9 cellular contexts compared by ENCODE assay signal in genomic region chr11:67438121-67438902, GRCh38. TPM values are rescaled to one million over a fixed set of nuclear protein-coding genes. Genes with fewer than 3 reads are reported as not detected.
DNase-seq lines count a peak whose midpoint lies in the region; ATAC-seq and TF ChIP-seq lines count a peak whose summit lies in the region.
"Had no signal": no experiment of that assay in that cellular context is flagged by ENCODE, and none has a peak within 500 bp of the region (broad histone marks: within the 10 kb centered on the region; RNA-seq: fewer than 3 reads in every experiment).

No MANE protein-coding gene starts in this region.

- H3K9me3 ChIP-seq in right cardiac atrium (ENCODE audit: control insufficient read depth, low read length) (no peaks in the 10 kb centered on the region), neuronal stem cell (replicated peaks in 1 of 2; ENCODE audit: control insufficient read depth in 2 of 2, insufficient read depth in 1 of 2, low read depth in 1 of 2, low read length in 2 of 2) (no peaks in the 10 kb centered on the region)

- H3K4me3 ChIP-seq in right cardiac atrium (ENCODE audit: low read length), result no peak overlapping the region
- H3K4me3 ChIP-seq in neuronal stem cell (ENCODE audit: low read length in 2 of 2), result no peak overlapping the region

- TF ChIP-seq CTCF in osteocyte (IDR thresholded peaks at IDR 0.05), result no peak

- no peak overlapping the region for H2AK5ac ChIP-seq in neuronal stem cell (ENCODE audit: low read depth, low read length)

- no peak overlapping the region for H3K27ac ChIP-seq in right cardiac atrium (ENCODE audit: low read length)
- H3K27ac ChIP-seq in neuronal stem cell (replicated peaks; ENCODE audit: low read length), result no peak overlapping the region

- no peak overlapping the region for H3K4me2 ChIP-seq in neuronal stem cell (ENCODE audit: insufficient read depth, low read length, poor library complexity, severe bottlenecking)

- H3K4me1 Mint-ChIP-seq in osteocyte (ENCODE audit: unreplicated experiment), result peaks cover 28% of the 10 kb centered on the region

- H3K18ac ChIP-seq in neuronal stem cell (ENCODE audit: low read length), result no peak overlapping the region

- H3K4ac ChIP-seq in neuronal stem cell (ENCODE audit: low read length), result no peak overlapping the region

- H2BK15ac ChIP-seq in neuronal stem cell (ENCODE audit: low read length), result no peak overlapping the region

- H3K23ac ChIP-seq in neuronal stem cell (ENCODE audit: low read depth, low read length, poor library complexity), result peak overlapping the region; percentile 65

- no peak overlapping the region for H3K4me3 Mint-ChIP-seq in osteocyte (ENCODE audit: unreplicated experiment)

- no peak overlapping the region for H3K27ac Mint-ChIP-seq in osteocyte (ENCODE audit: unreplicated experiment)

- DNase-seq in right cardiac atrium, result peak in 2 of 3 donors; percentile 69 to 78
- no peak for DNase-seq in Right ventricle myocardium superior
- peak; percentile 92 for DNase-seq in activated effector memory CD4-positive, alpha-beta T cell treated with anti-CD3 and anti-CD28 coated beads, Interleukin-2, amount 50 U/mL, for 16 hours
- DNase-seq in neuronal stem cell (ENCODE audit: low spot score), result no peak
- DNase-seq in osteocyte (ENCODE audit: extremely low spot score, unreplicated experiment), result no peak

- H3K4me1 ChIP-seq in right cardiac atrium (ENCODE audit: control insufficient read depth, insufficient read depth, low read length) (no peaks in the 10 kb centered on the region), neuronal stem cell (ENCODE audit: control insufficient read depth in 2 of 2, insufficient read depth in 1 of 2, low read depth in 1 of 2, low read length in 2 of 2) (peaks cover 2 to 3% of the 10 kb centered on the region in 2 donors)

- peak overlapping the region; percentile 43 for H4K8ac ChIP-seq in neuronal stem cell (ENCODE audit: low read depth, low read length)

- ATAC-seq in right cardiac atrium, result no peak
- no peak for ATAC-seq in Right ventricle myocardium superior (ENCODE audit: poor library complexity)
- no peak for ATAC-seq in GM21723 (IDR thresholded peaks at IDR 0.05; ENCODE audit: unreplicated experiment)
- ATAC-seq in HG03175 (IDR thresholded peaks at IDR 0.05; ENCODE audit: unreplicated experiment), result no peak
- no peak for ATAC-seq in HG03565 (IDR thresholded peaks at IDR 0.05; ENCODE audit: unreplicated experiment)

- H3K9ac ChIP-seq in neuronal stem cell (ENCODE audit: low read depth, low read length, poor library complexity), result no peak overlapping the region

- H2AFZ ChIP-seq in neuronal stem cell (ENCODE audit: low read length), result no peak overlapping the region

- peaks cover 7% of the 10 kb centered on the region for H3K79me1 ChIP-seq in neuronal stem cell (ENCODE audit: low read depth, low read length)

- WGBS in right cardiac atrium, result 77% methylated on average over 42 of the region's 42 CpGs
- no CpG with 5 or more reads among the region's 42 CpGs for WGBS in neuronal stem cell (ENCODE audit: extremely low coverage in 2 of 2, insufficient read length in 2 of 2, insufficient replicate concordance in 1 of 2), 2 donors

- H3K27me3 Mint-ChIP-seq in osteocyte (ENCODE audit: unreplicated experiment), result no peaks in the 10 kb centered on the region

- no peak overlapping the region for H2BK5ac ChIP-seq in neuronal stem cell (ENCODE audit: low read length)

- no peak overlapping the region for H3K14ac ChIP-seq in neuronal stem cell (ENCODE audit: low read length)

- no peaks in the 10 kb centered on the region for H3K9me3 Mint-ChIP-seq in osteocyte (ENCODE audit: unreplicated experiment)

- H4K91ac ChIP-seq in neuronal stem cell (ENCODE audit: low read depth, low read length, poor library complexity), result no peak overlapping the region

- H3K36me3 Mint-ChIP-seq in osteocyte (ENCODE audit: unreplicated experiment), result peaks cover 12% of the 10 kb centered on the region

- no peak overlapping the region for H2BK12ac ChIP-seq in neuronal stem cell (ENCODE audit: low read length)

- no peak overlapping the region for H2BK120ac ChIP-seq in neuronal stem cell (ENCODE audit: low read depth, low read length)

- H3K27me3 ChIP-seq in right cardiac atrium (ENCODE audit: control insufficient read depth, insufficient read depth) (no peaks in the 10 kb centered on the region), neuronal stem cell (ENCODE audit: control insufficient read depth in 3 of 3, insufficient read depth in 3 of 3, low read depth in 1 of 3, low read length in 3 of 3) (peaks cover 0 to 3% (median 0%) of the 10 kb centered on the region in 3 experiments)

- intact Hi-C loops in right cardiac atrium (cut with DNase I) (no loop called here), Right ventricle myocardium superior (cut with DNase I) (no loop called here)

- H3K36me3 ChIP-seq in neuronal stem cell (replicated peaks in 1 of 2; ENCODE audit: control insufficient read depth in 2 of 2, insufficient read depth in 2 of 2, low read length in 2 of 2), result peaks cover 37 to 74% of the 10 kb centered on the region in 2 donors

RNA-seq across cellular contexts. Expression of gene PTPRCAP, which starts 0.8 kb away (rescaled TPM):
- total RNA-seq in right cardiac atrium, result 1 to 10 TPM; 1.2 to 3.4 (median 1.9) TPM
- polyA plus RNA-seq in right cardiac atrium, result 1.6 TPM
- 1.0 TPM for total RNA-seq in Right ventricle myocardium superior
- polyA plus RNA-seq in neuronal stem cell (2013, experiment 1 of 2), result 0.49 TPM
- polyA plus RNA-seq in neuronal stem cell (2013, experiment 2 of 2), result 0.71 TPM
- 0.89 and 1.2 TPM in 2 replicates for total RNA-seq in osteocyte

RNA-seq across cellular contexts. Expression of gene CORO1B, which starts 5.0 kb away (rescaled TPM):
- 10 to 100 TPM; 23.5 to 38.2 (median 29.6) TPM for total RNA-seq in right cardiac atrium
- 20.8 TPM for polyA plus RNA-seq in right cardiac atrium
- 27.1 TPM for total RNA-seq in Right ventricle myocardium superior
- polyA plus RNA-seq in neuronal stem cell (2013, experiment 1 of 2), result 42.6 TPM
- polyA plus RNA-seq in neuronal stem cell (2013, experiment 2 of 2), result 44.9 TPM
- total RNA-seq in osteocyte, result 114 and 116 TPM in 2 replicates

RNA-seq across cellular contexts. Expression of gene RPS6KB2, which starts 10.0 kb away (rescaled TPM):
- 10 to 100 TPM; 29.0 to 31.3 (median 29.5) TPM for total RNA-seq in right cardiac atrium
- 39.6 TPM for polyA plus RNA-seq in right cardiac atrium
- total RNA-seq in Right ventricle myocardium superior, result 24.6 TPM
- polyA plus RNA-seq in neuronal stem cell (2013, experiment 1 of 2), result 26.4 TPM
- polyA plus RNA-seq in neuronal stem cell (2013, experiment 2 of 2), result 24.3 TPM
- total RNA-seq in osteocyte, result 42.7 and 49.5 TPM in 2 replicates

RNA-seq across cellular contexts. Expression of gene GPR152, which starts 14.2 kb away (rescaled TPM):
- total RNA-seq in right cardiac atrium, result not detected
- polyA plus RNA-seq in right cardiac atrium, result not detected
- not detected for total RNA-seq in Right ventricle myocardium superior
- not detected for polyA plus RNA-seq in neuronal stem cell (2013, experiment 1 of 2)
- not detected for polyA plus RNA-seq in neuronal stem cell (2013, experiment 2 of 2)
- not detected in 2 replicates for total RNA-seq in osteocyte
- total RNA-seq: activated CD8-positive, alpha-beta memory T cell treated with anti-CD3 and anti-CD28 coated beads for 36 hours had no signal

RNA-seq across cellular contexts. Expression of gene CABP4, which starts 16.8 kb away (rescaled TPM):
- 1 to 10 TPM; 1.1 to 1.8 (median 1.5) TPM for total RNA-seq in right cardiac atrium
- 0.81 TPM for polyA plus RNA-seq in right cardiac atrium
- total RNA-seq in Right ventricle myocardium superior, result 0.75 TPM
- 0.01 TPM for polyA plus RNA-seq in neuronal stem cell (2013, experiment 1 of 2)
- 0.04 TPM for polyA plus RNA-seq in neuronal stem cell (2013, experiment 2 of 2)
- 0.35 TPM in 1 of 2 replicates, not detected in the other for total RNA-seq in osteocyte

Comparison
In these comparisons a context has a peak if more than half of its experiments do, and no peak if none do; other contexts are left out.
1. DNase-seq: peak in right cardiac atrium (2 of 3) and activated effector memory CD4-positive, alpha-beta T cell treated with anti-CD3 and anti-CD28 coated beads, Interleukin-2, amount 50 U/mL, for 16 hours (single experiment); none in Right ventricle myocardium superior (single experiment), neuronal stem cell (single experiment) and osteocyte (single experiment).